Comparison of ENCODE assay signal across 27 cellular contexts in the genomic region with DNA sequence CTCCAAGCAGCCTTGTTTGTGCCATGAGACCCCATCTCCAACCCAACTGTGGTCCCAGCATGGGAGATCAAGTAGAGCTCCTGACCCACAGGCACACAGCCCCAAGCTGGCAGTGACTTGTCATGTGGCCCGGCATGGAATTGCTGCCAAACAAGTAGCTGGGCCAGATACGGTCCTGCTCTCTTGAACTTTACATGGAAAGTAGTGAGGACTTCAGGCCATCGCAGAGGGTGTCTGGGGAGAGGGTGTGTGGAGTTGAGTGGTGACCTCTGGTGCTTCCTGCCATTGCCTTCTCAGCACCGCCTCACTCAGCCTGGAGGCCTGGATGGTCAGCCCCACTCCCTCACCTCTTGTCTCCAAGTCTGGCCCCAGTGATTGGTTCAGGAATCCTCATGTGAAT. TPM values are rescaled to one million over a fixed set of nuclear protein-coding genes. Genes with fewer than 3 reads are reported as not detected.
"Had no signal": no experiment of that assay in that cellular context is flagged by ENCODE, and none has a peak within 500 bp of the region (broad histone marks: within the 10 kb centered on the region; RNA-seq: fewer than 3 reads in every experiment).

No MANE protein-coding gene starts in this region.

- ATAC-seq: activated CD8-positive, alpha-beta T cell treated with anti-CD3 and anti-CD28 coated beads for 36 hours; activated T-cell treated with anti-CD3 and anti-CD28 coated beads, Interleukin-2, amount 50 U/mL, for 72 hours; Panc1; T-helper 17 cell had no signal

- H3K27ac ChIP-seq: RWPE1 had no signal

- DNase-seq: activated B cell treated with CpG ODN at 0.5 μM for 24 hours; activated CD4-positive, alpha-beta T cell treated with anti-CD3 and anti-CD28 coated beads, Interleukin-2, amount 10 ng/mL, durations not matched to agents 7 days and 5 days; activated CD8-positive, alpha-beta memory T cell treated with anti-CD3 and anti-CD28 coated beads, Interleukin-2, amount 50 U/mL, for 4 hours; activated CD8-positive, alpha-beta T cell treated with anti-CD3 and anti-CD28 coated beads for 36 hours; activated gamma-delta T cell treated with Interleukin-2 at 50 U/mL for 16 hours; activated naive CD4-positive, alpha-beta T cell treated with anti-CD3 and anti-CD28 coated beads, Interleukin-2, amount 10 ng/mL, durations not matched to agents 7 days and 5 days; activated naive CD8-positive, alpha-beta T cell treated with anti-CD3 and anti-CD28 coated beads for 36 hours; activated T-cell treated with anti-CD3 and anti-CD28 coated beads, Interleukin-2, amount 50 U/mL, for 72 hours; anterior cingulate cortex; IMR-90; Kasumi-1; KBM-7; NCI-H1105 treated with DMSO at 0.1 percent for 48 hours; NCI-H1436 treated with DMSO at 0.1 percent for 48 hours; NCI-H187; NCI-H2081; NCI-H510A treated with DMSO at 0.1 percent for 48 hours; NCI-H69; NK-92 treated with Interleukin-12 subunit alpha and Interleukin-12 subunit beta, amount 100 ng/mL, for 24 hours; OCI-M1; SIG-M5; T-helper 17 cell; T1000 had no signal

- FAIRE-seq: TTC549 had no signal

RNA-seq across cellular contexts. Expression of a gene that starts 10.9 kb away (rescaled TPM):
- total RNA-seq: activated B cell treated with CpG ODN at 0.5 μM for 24 hours; activated CD4-positive, alpha-beta T cell treated with anti-CD3 and anti-CD28 coated beads, Interleukin-2, amount 10 ng/mL, durations not matched to agents 7 days and 5 days; activated CD8-positive, alpha-beta T cell treated with anti-CD3 and anti-CD28 coated beads for 36 hours; activated T-cell treated with anti-CD3 and anti-CD28 coated beads, Interleukin-2, amount 50 U/mL, for 72 hours had no signal

RNA-seq across cellular contexts. Expression of a gene that starts 44.4 kb away (rescaled TPM):
- total RNA-seq: activated B cell treated with CpG ODN at 0.5 μM for 24 hours; activated CD4-positive, alpha-beta T cell treated with anti-CD3 and anti-CD28 coated beads, Interleukin-2, amount 10 ng/mL, durations not matched to agents 7 days and 5 days; activated CD8-positive, alpha-beta T cell treated with anti-CD3 and anti-CD28 coated beads for 36 hours; activated naive CD8-positive, alpha-beta T cell treated with anti-CD3 and anti-CD28 coated beads for 36 hours; activated T-cell treated with anti-CD3 and anti-CD28 coated beads, Interleukin-2, amount 50 U/mL, for 72 hours; activated T-helper 2 cell treated with anti-CD3 and anti-CD28 coated beads, Interferon-gamma antibody, Interleukin-2, Interleukin-4, amounts not matched to agents 10 μg/mL and 5 μg/mL and 100 μg/mL, durations not matched to agents 14 hours and 24 hours and 36 hours; IMR-90; T-helper 17 cell had no signal

RNA-seq across cellular contexts. Expression of a gene that starts 45.2 kb away (rescaled TPM):
- total RNA-seq: activated B cell treated with CpG ODN at 0.5 μM for 24 hours; activated CD4-positive, alpha-beta T cell treated with anti-CD3 and anti-CD28 coated beads, Interleukin-2, amount 10 ng/mL, durations not matched to agents 7 days and 5 days had no signal
